18 cellular contexts compared by ENCODE assay signal in the genomic region with DNA sequence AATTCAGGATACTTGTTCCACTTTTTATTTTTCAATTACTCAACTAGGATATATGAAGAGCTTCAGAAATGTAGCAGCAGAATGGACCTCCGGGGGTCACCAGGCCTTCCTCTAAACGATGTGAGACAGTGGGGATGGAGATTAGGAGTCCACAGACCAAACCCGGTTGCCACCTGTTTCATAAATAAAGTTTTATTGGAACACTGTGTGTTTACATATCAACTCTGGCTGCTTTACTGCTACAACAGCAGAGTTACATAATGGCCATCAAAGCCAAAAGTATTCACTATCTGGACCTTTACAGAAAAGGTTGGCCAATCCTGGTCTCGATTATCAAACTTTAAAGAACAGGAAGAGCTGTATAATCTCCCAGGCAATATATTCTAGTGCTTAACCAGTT.
"Had no signal": no experiment of that assay in that cellular context is flagged by ENCODE, and none has a peak within 500 bp of the region (broad histone marks: within the 10 kb centered on the region; RNA-seq: fewer than 3 reads in every experiment).

No MANE protein-coding gene starts in this region.

- DNase-seq: dermis blood vessel endothelial cell; esophagus squamous epithelium; foreskin fibroblast; head of caudate nucleus; kidney; mammary epithelial cell; natural killer cell; ovary; right cardiac atrium; small intestine; stimulated activated CD4-positive, alpha-beta T cell treated with anti-CD3 and anti-CD28 coated beads, Interleukin-12 subunit alpha, Interleukin-12 subunit beta, amount 100 ng/mL, for 4 hours; stimulated activated naive CD4-positive, alpha-beta T cell; stomach; substantia nigra; trophoblast cell had no signal

- ATAC-seq: natural killer cell, right cardiac atrium had no signal

- H3K4me1 ChIP-seq: stomach had no signal

- H3K4me1 Mint-ChIP-seq: natural killer cell, neural crest cell had no signal

- H3K27me3 ChIP-seq: esophagus squamous epithelium, hepatocyte, ovary, stomach had no signal

- H3K4me2 ChIP-seq: hepatocyte had no signal

- H2AFZ ChIP-seq: hepatocyte had no signal

- H3K4me3 ChIP-seq: esophagus squamous epithelium, hepatocyte, ovary, stomach, thoracic aorta had no signal

- H3K27ac Mint-ChIP-seq: natural killer cell had no signal

- H3K4me3 Mint-ChIP-seq: natural killer cell, neural crest cell had no signal

- H3K9me3 ChIP-seq: esophagus squamous epithelium, ovary, stomach, thoracic aorta had no signal

- H3K36me3 Mint-ChIP-seq: natural killer cell had no signal

- H3K9me3 Mint-ChIP-seq: natural killer cell, neural crest cell had no signal

- H3K27ac ChIP-seq: esophagus squamous epithelium, hepatocyte, ovary, stomach, thoracic aorta had no signal
